31 cellular contexts compared by ENCODE assay signal in the genomic region with DNA sequence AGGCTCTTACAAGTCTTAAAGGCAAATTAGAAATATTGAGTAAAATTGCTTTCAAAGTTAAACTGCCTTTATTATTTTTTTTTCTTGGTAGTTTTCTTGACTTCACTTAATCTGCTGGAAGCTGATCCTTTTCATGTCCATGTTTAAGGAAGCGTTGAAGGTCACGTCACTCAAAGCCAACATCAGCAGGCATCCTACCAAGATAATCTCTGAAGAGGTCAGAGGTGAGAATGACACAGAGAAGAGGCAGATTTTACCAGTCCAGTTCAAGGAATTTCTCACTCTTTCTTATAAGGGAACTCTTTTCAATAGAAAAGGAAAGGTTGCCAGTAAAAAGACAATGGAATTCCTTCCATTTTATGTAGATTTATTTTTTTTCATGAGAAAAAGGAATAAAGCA.
"Had no signal": no experiment of that assay in that cellular context is flagged by ENCODE, and none has a peak within 500 bp of the region (broad histone marks: within the 10 kb centered on the region; RNA-seq: fewer than 3 reads in every experiment).

No MANE protein-coding gene starts in this region.

- H3K9me3 Mint-ChIP-seq: activated naive CD8-positive, alpha-beta T cell treated with anti-CD3 and anti-CD28 coated beads for 36 hours had no signal

- H3K27ac Mint-ChIP-seq: activated naive CD4-positive, alpha-beta T cell treated with anti-CD3 and anti-CD28 coated beads for 36 hours; activated naive CD8-positive, alpha-beta T cell treated with anti-CD3 and anti-CD28 coated beads for 36 hours; effector memory CD8-positive, alpha-beta T cell; natural killer cell treated with Interleukin-12 subunit alpha and Interleukin-12 subunit beta and Interleukin-15 and Interleukin-18, amount 100 ng/mL, for 72 hours; stimulated activated naive CD8-positive, alpha-beta T cell treated with anti-CD3 and anti-CD28 coated beads, Interleukin-15, Interleukin-2, amounts not matched to agents 100 ng/mL and 50 ng/mL, for 24 hours had no signal

- H3K27me3 ChIP-seq: adrenal gland, body of pancreas, left lung, ovary, thyroid gland, upper lobe of left lung, vagina had no signal

- H3K4me1 ChIP-seq: adrenal gland, body of pancreas, left lung, lower lobe of right lung, prostate gland, thyroid gland, upper lobe of left lung, vagina had no signal

- H3K36me3 ChIP-seq: adrenal gland, left lung, lower lobe of right lung, ovary, prostate gland, thyroid gland, upper lobe of left lung, vagina had no signal

- H3K4me1 Mint-ChIP-seq: activated naive CD8-positive, alpha-beta T cell treated with anti-CD3 and anti-CD28 coated beads for 36 hours had no signal

- H3K27ac ChIP-seq: adrenal gland, body of pancreas, left lung, lower lobe of right lung, ovary, prostate gland, skin epidermis, thyroid gland, upper lobe of left lung, vagina had no signal

- H3K27me3 Mint-ChIP-seq: activated naive CD8-positive, alpha-beta T cell treated with anti-CD3 and anti-CD28 coated beads for 36 hours; effector memory CD8-positive, alpha-beta T cell; natural killer cell treated with Interleukin-12 subunit alpha and Interleukin-12 subunit beta and Interleukin-15 and Interleukin-18, amount 100 ng/mL, for 72 hours; stimulated activated naive CD8-positive, alpha-beta T cell treated with anti-CD3 and anti-CD28 coated beads, Interleukin-15, Interleukin-2, amounts not matched to agents 100 ng/mL and 50 ng/mL, for 24 hours had no signal

- H3K4me3 Mint-ChIP-seq: activated naive CD4-positive, alpha-beta T cell treated with anti-CD3 and anti-CD28 coated beads for 36 hours; activated naive CD8-positive, alpha-beta T cell treated with anti-CD3 and anti-CD28 coated beads for 36 hours; effector memory CD8-positive, alpha-beta T cell; natural killer cell treated with Interleukin-12 subunit alpha and Interleukin-12 subunit beta and Interleukin-15 and Interleukin-18, amount 100 ng/mL, for 72 hours; stimulated activated naive CD8-positive, alpha-beta T cell treated with anti-CD3 and anti-CD28 coated beads, Interleukin-15, Interleukin-2, amounts not matched to agents 100 ng/mL and 50 ng/mL, for 24 hours had no signal

- DNase-seq: activated CD4-positive, alpha-beta T cell treated with anti-CD3 and anti-CD28 coated beads for 4 hours; activated CD4-positive, alpha-beta T cell treated with anti-CD3 and anti-CD28 coated beads, Interleukin-2, amount 50 U/mL, for 4 hours; activated effector memory CD4-positive, alpha-beta T cell treated with Interleukin-2 at 50 U/mL for 16 hours; activated naive CD4-positive, alpha-beta T cell treated with anti-CD3 and anti-CD28 coated beads for 36 hours; activated naive CD8-positive, alpha-beta T cell treated with anti-CD3 and anti-CD28 coated beads for 36 hours; adrenal gland; aorta; body of pancreas; cortex of kidney; effector memory CD8-positive, alpha-beta T cell; foreskin fibroblast; head of caudate nucleus; hypothalamus; kidney glomerular epithelial cell; left lung; lower lobe of right lung; mucosa of descending colon; ovary; retina; stimulated activated CD4-positive, alpha-beta T cell treated with anti-CD3 and anti-CD28 coated beads, Interleukin-12 subunit alpha, Interleukin-12 subunit beta, amount 100 ng/mL, for 4 hours; stimulated activated CD4-positive, alpha-beta T cell treated with anti-CD3 and anti-CD28 coated beads, Interleukin-4, amount 100 ng/mL, for 1 hour; T-helper 2 cell; thyroid gland; upper lobe of left lung had no signal

- H3K4me3 ChIP-seq: adrenal gland, body of pancreas, left lung, lower lobe of right lung, mucosa of descending colon, ovary, prostate gland, skin epidermis, thyroid gland, upper lobe of left lung, vagina had no signal

- ATAC-seq: body of pancreas; effector memory CD8-positive, alpha-beta T cell; esophagus mucosa; left lung; lower lobe of right lung; mucosa of descending colon; natural killer cell treated with Interleukin-12 subunit alpha and Interleukin-12 subunit beta and Interleukin-15 and Interleukin-18, amount 100 ng/mL, for 72 hours; sciatic nerve had no signal

- H3K9me3 ChIP-seq: adrenal gland, body of pancreas, left lung, lower lobe of right lung, mucosa of descending colon, ovary, prostate gland, thyroid gland, upper lobe of left lung, vagina had no signal

- H3K36me3 Mint-ChIP-seq: activated naive CD8-positive, alpha-beta T cell treated with anti-CD3 and anti-CD28 coated beads for 36 hours; natural killer cell treated with Interleukin-12 subunit alpha and Interleukin-12 subunit beta and Interleukin-15 and Interleukin-18, amount 100 ng/mL, for 72 hours had no signal
